ENCODE assay signal across 11 cellular contexts in the genomic region with DNA sequence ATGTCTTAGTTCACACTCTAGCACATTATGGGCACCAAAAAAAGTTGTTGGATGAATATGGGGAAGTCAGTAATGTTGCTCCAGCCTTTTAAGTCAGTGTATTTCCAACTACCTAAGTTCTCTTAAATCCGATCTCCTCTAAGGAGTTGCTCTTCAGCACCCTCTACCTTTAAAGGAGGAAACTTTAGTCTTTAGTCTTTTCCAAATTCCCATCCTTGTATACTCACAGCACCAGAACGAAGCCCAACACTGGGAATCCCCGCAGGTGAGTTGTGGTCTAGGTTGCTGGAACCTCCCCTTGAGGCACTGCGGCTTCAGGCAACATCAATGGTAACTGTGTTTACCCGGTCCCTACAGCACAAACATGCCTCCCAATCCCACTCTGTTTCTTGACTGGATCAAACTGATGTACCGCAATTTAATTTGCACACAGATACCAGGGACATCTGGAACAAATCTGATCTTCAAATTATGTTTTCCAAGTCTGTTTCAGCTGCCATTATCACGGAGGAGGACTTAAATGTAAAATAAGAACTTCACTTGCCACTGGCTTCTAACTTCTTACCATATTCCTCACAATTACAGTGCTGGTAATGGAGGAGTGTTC.
A peak's percentile ranks its signal among the peaks of the same experiment; 100 is the strongest.
DNase-seq lines count a peak whose midpoint lies in the region; ATAC-seq and TF ChIP-seq lines count a peak whose summit lies in the region.
"Had no signal": no experiment of that assay in that cellular context is flagged by ENCODE, and none has a peak within 500 bp of the region (broad histone marks: within the 10 kb centered on the region; RNA-seq: fewer than 3 reads in every experiment).

No MANE protein-coding gene starts in this region.

- H3K27ac ChIP-seq in gastrocnemius medialis (no peak overlapping the region), tibial nerve (no peak overlapping the region)

- no peak overlapping the region for H3K4me3 ChIP-seq in fibroblast of mammary gland (ENCODE audit: control insufficient read depth, low read depth, low read length)
- H3K4me3 ChIP-seq in gastrocnemius medialis = no peak overlapping the region
- H3K4me3 ChIP-seq in tibial nerve = no peak overlapping the region

- DNase-seq in SIG-M5 treated with dmso at 0.1 percent for 504 hours (lab: John Stamatoyannopoulos, UW; ENCODE audit: unreplicated experiment) (peak; percentile 23), SIG-M5 (lab: John Stamatoyannopoulos, UW) (no peak), SK-MEL-5 (ENCODE audit: low read depth, low spot score) (peak; percentile 6), fibroblast of mammary gland (ENCODE audit: low read depth) (peak; percentile 29), gastrocnemius medialis (no peak), NAMALWA (ENCODE audit: low spot score) (no peak), tibial nerve (ENCODE audit: low spot score in 2 of 2) (no peak)
- DNase-seq: kidney glomerular epithelial cell; stimulated activated CD4-positive, alpha-beta T cell treated with anti-CD3 and anti-CD28 coated beads, Interleukin-2, amount 100 ng/mL, for 48 hours; T-helper 2 cell had no signal

- peak; percentile 46 for TF ChIP-seq CTCF in fibroblast of mammary gland (conservative IDR thresholded peaks at IDR 0.05; ENCODE audit: control insufficient read depth, insufficient read depth, low read depth, low read length)
- peak; percentile 13 to 53 (median 52) for TF ChIP-seq CTCF in gastrocnemius medialis (IDR thresholded peaks at IDR 0.05 in 4 of 5, conservative IDR thresholded peaks at IDR 0.05 in 1 of 5)
- peak in 1 of 5 experiments; percentile 19 for TF ChIP-seq CTCF in tibial nerve (IDR thresholded peaks at IDR 0.05)

- H3K36me3 ChIP-seq in gastrocnemius medialis (no peaks in the 10 kb centered on the region), tibial nerve (peaks cover 0 to 4% (median 0%) of the 10 kb centered on the region in 3 donors)

- intact Hi-C loops in gastrocnemius medialis (cut with DNase I; ENCODE audit: low total_unique reads) = loop anchor here (2.0 to 10.0 kb wide), 2 partner anchors 59 to 377 kb away; no protein-coding TSS in a partner anchor

- WGBS in tibial nerve, 2 donors = 76% methylated on average over 7 of the region's 7 CpGs

- no peak for TF ChIP-seq POLR2A in gastrocnemius medialis (IDR thresholded peaks at IDR 0.05)
- no peak for TF ChIP-seq POLR2A in tibial nerve (IDR thresholded peaks at IDR 0.05)

- no peak for TF ChIP-seq EP300 in tibial nerve (IDR thresholded peaks at IDR 0.05)

- peak in 1 of 2 donors; percentile 55 for ATAC-seq in gastrocnemius medialis
- ATAC-seq in HG02973 (IDR thresholded peaks at IDR 0.05; ENCODE audit: unreplicated experiment) = no peak

- in situ Hi-C loops in SK-MEL-5 (cut with HindIII; ENCODE audit: low pct_unique_long_range_greater_than_20kb, low sequenced_read_pairs) = no loop called here
- in situ Hi-C loops in gastrocnemius medialis (cut with MboI; ENCODE audit: low sequenced_read_pairs in 4 of 4) = loop anchor here in 3 of 4 donors (5.0 to 25.0 kb wide), 4 partner anchors 61 to 213 kb away; no protein-coding TSS in a partner anchor

- no peaks in the 10 kb centered on the region for H3K9me3 ChIP-seq in gastrocnemius medialis
- H3K9me3 ChIP-seq in tibial nerve = peaks cover 0 to 5% (median 0%) of the 10 kb centered on the region in 4 donors

- H3K27me3 ChIP-seq in gastrocnemius medialis (no peaks in the 10 kb centered on the region), tibial nerve (no peaks in the 10 kb centered on the region)

- H3K4me1 ChIP-seq in gastrocnemius medialis (peaks cover 12 to 32% of the 10 kb centered on the region in 2 donors), tibial nerve (peaks cover 0 to 27% (median 2%) of the 10 kb centered on the region in 4 donors)

Comparison
In these comparisons a context has a peak if more than half of its experiments do, and no peak if none do; other contexts are left out.
1. DNase-seq: peak in SIG-M5 treated with dmso at 0.1 percent for 504 hours (single experiment), SK-MEL-5 (single experiment) and fibroblast of mammary gland (single experiment); none in SIG-M5 (single experiment), gastrocnemius medialis (0 of 2), NAMALWA (single experiment) and tibial nerve (0 of 2).